16 cellular contexts compared by ENCODE assay signal in the genomic region with DNA sequence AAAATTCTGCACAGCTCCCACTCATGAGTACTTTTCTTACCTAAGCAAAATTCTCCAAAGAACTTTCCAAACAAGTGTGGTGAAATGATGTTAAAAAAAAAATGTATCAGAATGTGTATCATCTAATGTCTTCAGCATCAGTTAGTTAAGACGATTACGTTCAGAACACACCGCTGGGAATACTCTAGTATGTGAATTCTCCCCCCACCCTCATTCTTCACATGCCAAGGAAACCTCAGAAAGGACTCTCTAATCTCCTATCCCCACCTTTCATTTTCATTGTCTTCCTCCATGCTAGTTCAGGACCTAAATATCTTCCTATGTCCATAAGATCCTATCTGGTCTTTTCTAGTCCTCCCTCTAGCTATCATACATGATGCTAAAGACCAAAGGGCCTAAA.
"Had no signal": no experiment of that assay in that cellular context is flagged by ENCODE, and none has a peak within 500 bp of the region (broad histone marks: within the 10 kb centered on the region; RNA-seq: fewer than 3 reads in every experiment).

No MANE protein-coding gene starts in this region.

- DNase-seq: activated CD4-positive, alpha-beta T cell treated with anti-CD3 and anti-CD28 coated beads, Interleukin-2, amount 50 U/mL, for 1 hour; activated CD4-positive, CD25-positive, alpha-beta regulatory T cell; activated naive CD4-positive, alpha-beta T cell treated with anti-CD3 and anti-CD28 coated beads, Interleukin-2, amount 10 ng/mL, durations not matched to agents 7 days and 5 days; activated T-cell treated with anti-CD3 and anti-CD28 coated beads for 4 hours; adrenal gland; heart right ventricle; pancreas; stimulated activated CD4-positive, alpha-beta T cell treated with anti-CD3 and anti-CD28 coated beads, Interleukin-4, amount 100 ng/mL, for 4 hours; stomach; T-helper 17 cell had no signal

- H3K4me3 Mint-ChIP-seq: activated naive CD4-positive, alpha-beta T cell treated with anti-CD3 and anti-CD28 coated beads, Interleukin-2, amount 10 ng/mL, durations not matched to agents 7 days and 5 days; activated T-helper 17 cell treated with anti-CD3 and anti-CD28 coated beads, Interleukin-2, amount 50 U/mL, for 72 hours; neural crest cell; T-helper 17 cell had no signal

- H3K27me3 ChIP-seq: adrenal gland, breast epithelium, heart right ventricle, pancreas, stomach had no signal

- H3K36me3 ChIP-seq: adrenal gland, breast epithelium, heart right ventricle, pancreas, stomach had no signal

- H3K4me1 ChIP-seq: breast epithelium had no signal

- H3K4me3 ChIP-seq: adrenal gland, breast epithelium, heart right ventricle, pancreas, stomach had no signal

- H3K9me3 Mint-ChIP-seq: activated naive CD4-positive, alpha-beta T cell treated with anti-CD3 and anti-CD28 coated beads, Interleukin-2, amount 10 ng/mL, durations not matched to agents 7 days and 5 days; activated T-helper 17 cell treated with anti-CD3 and anti-CD28 coated beads, Interleukin-2, amount 50 U/mL, for 72 hours; neural crest cell had no signal

- H3K27me3 Mint-ChIP-seq: activated naive CD4-positive, alpha-beta T cell treated with anti-CD3 and anti-CD28 coated beads, Interleukin-2, amount 10 ng/mL, durations not matched to agents 7 days and 5 days; activated T-helper 17 cell treated with anti-CD3 and anti-CD28 coated beads, Interleukin-2, amount 50 U/mL, for 72 hours; T-helper 17 cell had no signal

- FAIRE-seq: endometrium, frontal cortex, pancreas had no signal

- H3K9me3 ChIP-seq: adrenal gland, breast epithelium, heart right ventricle, pancreas, stomach had no signal

- H3K27ac Mint-ChIP-seq: activated naive CD4-positive, alpha-beta T cell treated with anti-CD3 and anti-CD28 coated beads, Interleukin-2, amount 10 ng/mL, durations not matched to agents 7 days and 5 days; activated T-helper 17 cell treated with anti-CD3 and anti-CD28 coated beads, Interleukin-2, amount 50 U/mL, for 72 hours; T-helper 17 cell had no signal

- H3K36me3 Mint-ChIP-seq: activated naive CD4-positive, alpha-beta T cell treated with anti-CD3 and anti-CD28 coated beads, Interleukin-2, amount 10 ng/mL, durations not matched to agents 7 days and 5 days had no signal

- H3K27ac ChIP-seq: adrenal gland, breast epithelium, heart right ventricle, pancreas, stomach had no signal

- ATAC-seq: activated T-helper 17 cell treated with anti-CD3 and anti-CD28 coated beads, Interleukin-2, amount 50 U/mL, for 72 hours; esophagus mucosa; heart right ventricle had no signal
